Comparison of ENCODE assay signal across 14 cellular contexts in the genomic region with DNA sequence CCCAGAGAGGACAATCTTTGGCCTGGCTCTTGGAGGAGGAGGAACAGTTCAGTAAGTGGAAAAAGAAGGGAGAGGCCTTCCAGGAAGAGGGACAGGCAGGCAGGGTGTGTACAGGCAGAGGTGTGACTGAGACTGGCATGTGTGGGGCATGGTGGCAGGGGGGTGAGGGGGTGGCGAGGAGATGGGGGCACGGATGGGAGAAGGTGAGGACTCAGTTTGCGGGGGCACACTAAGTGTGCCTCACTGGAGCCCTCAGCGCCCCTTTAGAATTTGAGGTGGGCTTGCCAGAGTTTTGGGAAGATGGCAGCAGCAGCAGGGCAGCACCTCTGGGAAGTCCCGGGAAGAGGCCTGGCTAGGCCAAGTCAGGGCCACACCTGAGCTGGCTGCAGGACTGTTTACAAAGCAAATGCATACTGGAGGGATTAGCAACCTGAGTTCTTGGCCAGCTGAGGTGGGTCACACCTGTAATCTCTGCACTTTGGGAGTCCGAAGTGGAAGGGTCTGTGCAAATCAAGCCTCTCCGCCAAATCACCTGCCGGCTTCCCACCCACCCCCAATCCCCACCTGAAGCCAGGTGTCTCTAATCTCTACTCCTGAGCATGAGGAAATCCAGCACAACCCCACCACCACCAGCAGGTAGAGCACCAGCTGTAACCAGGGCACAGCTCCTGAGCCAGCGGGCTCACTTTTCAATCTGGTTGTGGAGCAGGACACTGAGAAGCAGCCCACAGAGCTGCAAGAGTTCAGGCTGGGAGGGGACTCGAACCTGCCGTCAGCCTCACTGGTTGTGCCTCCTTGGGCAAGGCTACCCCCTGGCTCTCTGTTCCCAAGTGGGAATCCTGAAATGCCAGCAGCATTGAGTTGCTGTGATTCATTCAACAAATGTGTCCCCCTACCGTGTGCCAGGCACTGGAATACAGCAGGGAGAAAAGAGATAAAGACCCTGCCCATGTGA. TPM values are rescaled to one million over a fixed set of nuclear protein-coding genes. Genes with fewer than 3 reads are reported as not detected.
"Had no signal": no experiment of that assay in that cellular context is flagged by ENCODE, and none has a peak within 500 bp of the region (broad histone marks: within the 10 kb centered on the region; RNA-seq: fewer than 3 reads in every experiment).

No MANE protein-coding gene starts in this region.

- H3K9me3 ChIP-seq: gastroesophageal sphincter, thyroid gland, vagina had no signal

- H3K36me3 ChIP-seq: gastroesophageal sphincter, thyroid gland, vagina had no signal

- H3K27ac ChIP-seq: gastroesophageal sphincter, parathyroid adenoma, thyroid gland, vagina, VCaP had no signal

- ATAC-seq: activated CD4-positive, alpha-beta T cell treated with anti-CD3 and anti-CD28 coated beads for 36 hours; activated CD8-positive, alpha-beta T cell treated with anti-CD3 and anti-CD28 coated beads for 36 hours; gastroesophageal sphincter had no signal

- DNase-seq: activated CD4-positive, alpha-beta T cell treated with anti-CD3 and anti-CD28 coated beads for 36 hours; activated CD8-positive, alpha-beta memory T cell treated with anti-CD3 and anti-CD28 coated beads, Interleukin-2, amount 50 U/mL, for 4 hours; activated CD8-positive, alpha-beta T cell treated with anti-CD3 and anti-CD28 coated beads for 36 hours; aorta; kidney glomerular epithelial cell; retina; T-helper 9 cell had no signal

- H3K27me3 ChIP-seq: thyroid gland, vagina had no signal

- H3K4me1 ChIP-seq: gastroesophageal sphincter, parathyroid adenoma, thyroid gland, vagina had no signal

- H3K4me3 ChIP-seq: gastroesophageal sphincter, thyroid gland, vagina had no signal

RNA-seq across cellular contexts. Expression of a gene that starts 10.2 kb away (rescaled TPM):
- total RNA-seq: activated CD4-positive, alpha-beta T cell treated with anti-CD3 and anti-CD28 coated beads for 36 hours; activated CD8-positive, alpha-beta T cell treated with anti-CD3 and anti-CD28 coated beads for 36 hours; myocyte; neural crest cell; thyroid gland had no signal
